Comparison of ENCODE assay signal across 29 cellular contexts in the genomic region with DNA sequence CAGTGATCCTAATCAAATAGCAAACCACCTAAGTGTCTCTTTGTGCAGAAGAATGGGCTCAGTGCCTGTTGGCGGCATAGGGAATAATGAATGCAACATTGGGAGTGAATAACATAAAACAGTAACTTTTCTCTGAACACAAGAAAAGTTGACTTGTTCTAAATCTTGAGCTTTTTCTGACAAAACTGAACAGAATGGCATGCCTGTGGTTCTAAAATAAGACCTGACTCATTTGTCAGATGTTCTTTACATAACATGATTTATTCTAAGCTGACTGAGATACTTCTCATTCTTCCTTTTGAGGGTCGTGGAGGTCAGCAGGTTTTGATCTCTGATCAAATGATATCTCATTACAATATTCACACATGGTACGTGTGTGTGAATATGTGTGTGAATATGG.
DNase-seq lines count a peak whose midpoint lies in the region; ATAC-seq and TF ChIP-seq lines count a peak whose summit lies in the region.
"Had no signal": no experiment of that assay in that cellular context is flagged by ENCODE, and none has a peak within 500 bp of the region (broad histone marks: within the 10 kb centered on the region; RNA-seq: fewer than 3 reads in every experiment).

No MANE protein-coding gene starts in this region.

- H3K4me3 ChIP-seq in brain microvascular endothelial cell (ENCODE audit: low read depth, low read length) = no peak overlapping the region
- H3K4me3 ChIP-seq: A549, BLaER1, esophagus squamous epithelium, SK-N-MC, upper lobe of left lung had no signal

- H3K27ac ChIP-seq in brain microvascular endothelial cell = no peak overlapping the region
- H3K27ac ChIP-seq: A549, BLaER1, esophagus squamous epithelium, SK-N-MC, upper lobe of left lung had no signal

- H3K27me3 ChIP-seq in brain microvascular endothelial cell (replicated peaks) = no peaks in the 10 kb centered on the region
- H3K27me3 ChIP-seq: BLaER1, upper lobe of left lung had no signal

- DNase-seq in AG20443 (ENCODE audit: low spot score) (peak; percentile 31), LHCN-M2 (ENCODE audit: low read depth) (peak; percentile 14), brain microvascular endothelial cell (peak; percentile 2), iris pigment epithelial cell (ENCODE audit: low read depth) (peak; percentile 2), CD14-positive monocyte (ENCODE audit: low spot score) (no peak), amniotic stem cell (lab: John Stamatoyannopoulos, UW) (no peak)
- no peak for DNase-seq in stimulated activated CD4-positive, alpha-beta T cell treated with anti-CD3 and anti-CD28 coated beads, Interleukin-2, amount 100 ng/mL, for 24 hours
- DNase-seq: activated CD4-positive, alpha-beta memory T cell treated with anti-CD3 and anti-CD28 coated beads, Interleukin-2, amount 10 ng/mL, durations not matched to agents 7 days and 5 days; activated CD4-positive, CD25-positive, alpha-beta regulatory T cell treated with anti-CD3 and anti-CD28 coated beads, Interleukin-2, amount 50 U/mL, for 72 hours; activated CD8-positive, alpha-beta memory T cell treated with anti-CD3 and anti-CD28 coated beads, Interleukin-2, amount 50 U/mL, for 48 hours; activated naive CD4-positive, alpha-beta T cell treated with anti-CD3 and anti-CD28 coated beads, Interleukin-2, amount 50 U/mL, for 16 hours; central memory CD4-positive, alpha-beta T cell; COR-L47; DMS53; endodermal cell; esophagus squamous epithelium; IMR-90; NCI-H1105; NCI-H2029; NCI-H2227 treated with DMSO at 0.1 percent for 48 hours; retina; T-helper 17 cell; upper lobe of left lung had no signal

- ATAC-seq in GM18502 (IDR thresholded peaks at IDR 0.05; ENCODE audit: poor library complexity, unreplicated experiment) = no peak
- ATAC-seq: A549, T-helper 17 cell had no signal

- no peaks in the 10 kb centered on the region for H3K4me1 Mint-ChIP-seq in CD14-positive monocyte
- H3K4me1 Mint-ChIP-seq: activated CD4-positive, alpha-beta memory T cell treated with anti-CD3 and anti-CD28 coated beads, Interleukin-2, amount 10 ng/mL, durations not matched to agents 7 days and 5 days; nephron; T-helper 17 cell had no signal

- peaks cover 0 to 3% (median 2%) of the 10 kb centered on the region in 7 donors for H3K9me3 Mint-ChIP-seq in CD14-positive monocyte
- H3K9me3 Mint-ChIP-seq: activated CD4-positive, alpha-beta memory T cell treated with anti-CD3 and anti-CD28 coated beads, Interleukin-2, amount 10 ng/mL, durations not matched to agents 7 days and 5 days; dendritic cell treated with granulocyte-macrophage colony-stimulating factor and Interleukin-4, amounts not matched to agents 40 ng/mL and 50 ng/mL, for 4 days; endodermal cell; nephron had no signal

- intact Hi-C loops in CD14-positive monocyte (cut with micrococcal nuclease) = no loop called here

- H3K4me3 Mint-ChIP-seq in CD14-positive monocyte = no peak overlapping the region
- H3K4me3 Mint-ChIP-seq: activated CD4-positive, alpha-beta memory T cell treated with anti-CD3 and anti-CD28 coated beads, Interleukin-2, amount 10 ng/mL, durations not matched to agents 7 days and 5 days; dendritic cell treated with granulocyte-macrophage colony-stimulating factor and Interleukin-4, amounts not matched to agents 40 ng/mL and 50 ng/mL, for 4 days; endodermal cell; nephron; T-helper 17 cell had no signal

- H3K27me3 Mint-ChIP-seq in CD14-positive monocyte (ENCODE audit: low read depth in 3 of 3) = peaks cover 1 to 4% (median 2%) of the 10 kb centered on the region in 3 donors
- H3K27me3 Mint-ChIP-seq: activated CD4-positive, alpha-beta memory T cell treated with anti-CD3 and anti-CD28 coated beads, Interleukin-2, amount 10 ng/mL, durations not matched to agents 7 days and 5 days; dendritic cell treated with granulocyte-macrophage colony-stimulating factor and Interleukin-4, amounts not matched to agents 40 ng/mL and 50 ng/mL, for 4 days had no signal

- TF ChIP-seq CTCF in brain microvascular endothelial cell (IDR thresholded peaks at IDR 0.05; ENCODE audit: low read depth, low read length, missing control alignments) (no peak), CD14-positive monocyte (IDR thresholded peaks at IDR 0.05) (no peak)

- H3K36me3 Mint-ChIP-seq in CD14-positive monocyte = no peaks in the 10 kb centered on the region

- H3K27ac Mint-ChIP-seq in CD14-positive monocyte = no peak overlapping the region
- H3K27ac Mint-ChIP-seq: activated CD4-positive, alpha-beta memory T cell treated with anti-CD3 and anti-CD28 coated beads, Interleukin-2, amount 10 ng/mL, durations not matched to agents 7 days and 5 days; dendritic cell treated with granulocyte-macrophage colony-stimulating factor and Interleukin-4, amounts not matched to agents 40 ng/mL and 50 ng/mL, for 4 days; endodermal cell; nephron; T-helper 17 cell had no signal

- H3K36me3 ChIP-seq in brain microvascular endothelial cell (replicated peaks) = no peaks in the 10 kb centered on the region
- H3K36me3 ChIP-seq: BLaER1, esophagus squamous epithelium, upper lobe of left lung had no signal

- in situ Hi-C loops in brain microvascular endothelial cell (cut with HindIII; ENCODE audit: low pct_ligation_motif_present, low sequenced_read_pairs) = no loop called here

Comparison
In these comparisons a context has a peak if more than half of its experiments do, and no peak if none do; other contexts are left out.
1. DNase-seq: peak in AG20443 (single experiment), LHCN-M2 (single experiment), brain microvascular endothelial cell (single experiment) and iris pigment epithelial cell (single experiment); none in CD14-positive monocyte (single experiment), stimulated activated CD4-positive, alpha-beta T cell treated with anti-CD3 and anti-CD28 coated beads, Interleukin-2, amount 100 ng/mL, for 24 hours (0 of 2) and amniotic stem cell (single experiment).